ENCODE assay signal across 1 cellular context in the genomic region with DNA sequence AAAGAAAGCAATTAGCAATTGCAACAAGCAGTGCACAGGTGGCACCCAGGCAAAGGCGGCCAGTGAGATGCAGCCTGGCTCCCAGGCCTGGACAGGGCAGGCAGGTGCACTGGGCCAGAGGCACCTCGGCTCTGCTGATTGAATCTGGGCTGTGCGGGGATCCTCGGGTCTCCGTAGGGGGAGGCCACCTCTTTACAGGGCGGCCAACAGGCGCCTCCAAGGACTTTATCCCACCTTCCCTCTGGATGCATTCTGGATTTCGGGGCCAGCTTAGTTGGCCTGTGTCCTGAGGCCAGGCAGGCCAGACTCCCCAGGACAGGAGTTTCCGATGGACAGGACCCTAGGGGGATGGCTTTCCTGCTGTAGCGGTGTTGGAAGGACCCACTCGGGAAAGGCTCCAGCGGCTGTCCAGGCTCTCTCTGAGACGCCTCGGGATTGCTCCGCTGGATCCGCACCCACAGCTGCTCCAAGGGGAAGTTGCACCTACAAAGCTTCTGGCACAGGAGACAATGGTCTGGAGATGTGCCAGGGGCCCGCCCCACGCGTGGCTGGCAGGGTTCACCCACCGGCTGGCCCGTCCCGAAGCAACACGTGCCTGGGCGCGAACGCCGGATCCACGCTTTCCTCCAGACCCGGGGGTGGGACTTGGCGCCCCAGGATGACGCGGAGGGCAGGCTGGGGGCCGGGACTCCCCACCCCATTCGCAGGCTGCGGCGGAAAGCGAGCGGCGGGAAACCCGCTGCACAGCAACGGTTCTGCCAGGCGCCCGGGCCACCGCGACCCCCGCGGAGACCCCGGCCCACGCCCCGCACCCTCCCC.
TF ChIP-seq lines count a peak whose summit lies in the region.

No MANE protein-coding gene starts in this region.

TF ChIP-seq in K562, 482 proteins besides CTCF, POLR2A, EP300 and RAD21 (continued from another document):
- TF ChIP-seq, protein P1, sequence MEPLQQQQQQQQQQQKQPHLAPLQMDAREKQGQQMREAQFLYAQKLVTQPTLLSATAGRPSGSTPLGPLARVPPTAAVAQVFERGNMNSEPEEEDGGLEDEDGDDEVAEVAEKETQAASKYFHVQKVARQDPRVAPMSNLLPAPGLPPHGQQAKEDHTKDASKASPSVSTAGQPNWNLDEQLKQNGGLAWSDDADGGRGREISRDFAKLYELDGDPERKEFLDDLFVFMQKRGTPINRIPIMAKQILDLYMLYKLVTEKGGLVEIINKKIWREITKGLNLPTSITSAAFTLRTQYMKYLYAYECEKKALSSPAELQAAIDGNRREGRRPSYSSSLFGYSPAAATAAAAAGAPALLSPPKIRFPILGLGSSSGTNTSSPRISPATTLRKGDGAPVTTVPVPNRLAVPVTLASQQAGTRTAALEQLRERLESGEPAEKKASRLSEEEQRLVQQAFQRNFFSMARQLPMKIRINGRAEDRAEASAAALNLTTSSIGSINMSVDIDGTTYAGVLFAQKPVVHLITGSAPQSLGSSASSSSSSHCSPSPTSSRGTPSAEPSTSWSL (CRISPR knock-in tag; IDR thresholded peaks at IDR 0.05; ENCODE audit: borderline replicate concordance): no peak
- TF ChIP-seq MCM3 (IDR thresholded peaks at IDR 0.05) (no peak), ZNF764 (CRISPR knock-in tag; IDR thresholded peaks at IDR 0.05; ENCODE audit: low read depth) (no peak), ZNF282 (CRISPR knock-in tag; IDR thresholded peaks at IDR 0.05) (no peak), FUS (optimal IDR thresholded peaks at IDR 0.05; ENCODE audit: low read depth, low read length) (no peak), RBM25 (IDR thresholded peaks at IDR 0.05; ENCODE audit: low read depth, low read length, severe bottlenecking) (no peak), SAP30 (IDR thresholded peaks at IDR 0.05; ENCODE audit: borderline replicate concordance, insufficient read depth, low read depth, low read length, poor library complexity, severe bottlenecking) (peak; percentile 99), ILK (tag; IDR thresholded peaks at IDR 0.05; ENCODE audit: borderline replicate concordance, low read depth) (no peak), NCOA6 (IDR thresholded peaks at IDR 0.05) (no peak), STAT5A (IDR thresholded peaks at IDR 0.05; ENCODE audit: borderline replicate concordance, low read length) (no peak), TAL1 (IDR thresholded peaks at IDR 0.05) (no peak), E2F3 (CRISPR knock-in tag; IDR thresholded peaks at IDR 0.05) (0 out of 2 replicates have a peak, but pooled peaks have one; percentile 44), CREM (IDR thresholded peaks at IDR 0.05; ENCODE audit: low read depth) (peak; percentile 98), FOXA1 (IDR thresholded peaks at IDR 0.05; ENCODE audit: borderline replicate concordance) (no peak)
- TF ChIP-seq, protein P2, sequence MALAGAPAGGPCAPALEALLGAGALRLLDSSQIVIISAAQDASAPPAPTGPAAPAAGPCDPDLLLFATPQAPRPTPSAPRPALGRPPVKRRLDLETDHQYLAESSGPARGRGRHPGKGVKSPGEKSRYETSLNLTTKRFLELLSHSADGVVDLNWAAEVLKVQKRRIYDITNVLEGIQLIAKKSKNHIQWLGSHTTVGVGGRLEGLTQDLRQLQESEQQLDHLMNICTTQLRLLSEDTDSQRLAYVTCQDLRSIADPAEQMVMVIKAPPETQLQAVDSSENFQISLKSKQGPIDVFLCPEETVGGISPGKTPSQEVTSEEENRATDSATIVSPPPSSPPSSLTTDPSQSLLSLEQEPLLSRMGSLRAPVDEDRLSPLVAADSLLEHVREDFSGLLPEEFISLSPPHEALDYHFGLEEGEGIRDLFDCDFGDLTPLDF (CRISPR knock-in tag; IDR thresholded peaks at IDR 0.05): 0 out of 2 replicates have a peak, but pooled peaks have one; percentile 43
- TF ChIP-seq, protein P3, sequence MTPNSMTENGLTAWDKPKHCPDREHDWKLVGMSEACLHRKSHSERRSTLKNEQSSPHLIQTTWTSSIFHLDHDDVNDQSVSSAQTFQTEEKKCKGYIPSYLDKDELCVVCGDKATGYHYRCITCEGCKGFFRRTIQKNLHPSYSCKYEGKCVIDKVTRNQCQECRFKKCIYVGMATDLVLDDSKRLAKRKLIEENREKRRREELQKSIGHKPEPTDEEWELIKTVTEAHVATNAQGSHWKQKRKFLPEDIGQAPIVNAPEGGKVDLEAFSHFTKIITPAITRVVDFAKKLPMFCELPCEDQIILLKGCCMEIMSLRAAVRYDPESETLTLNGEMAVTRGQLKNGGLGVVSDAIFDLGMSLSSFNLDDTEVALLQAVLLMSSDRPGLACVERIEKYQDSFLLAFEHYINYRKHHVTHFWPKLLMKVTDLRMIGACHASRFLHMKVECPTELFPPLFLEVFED (CRISPR knock-in tag; conservative IDR thresholded peaks at IDR 0.05): no peak
- TF ChIP-seq, protein P4, sequence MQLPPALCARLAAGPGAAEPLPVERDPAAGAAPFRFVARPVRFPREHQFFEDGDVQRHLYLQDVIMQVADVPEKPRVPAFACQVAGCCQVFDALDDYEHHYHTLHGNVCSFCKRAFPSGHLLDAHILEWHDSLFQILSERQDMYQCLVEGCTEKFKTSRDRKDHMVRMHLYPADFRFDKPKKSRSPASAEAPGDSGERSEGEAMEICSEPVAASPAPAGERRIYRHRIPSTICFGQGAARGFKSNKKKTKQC (CRISPR knock-in tag; IDR thresholded peaks at IDR 0.05): no peak
- TF ChIP-seq, protein P5, sequence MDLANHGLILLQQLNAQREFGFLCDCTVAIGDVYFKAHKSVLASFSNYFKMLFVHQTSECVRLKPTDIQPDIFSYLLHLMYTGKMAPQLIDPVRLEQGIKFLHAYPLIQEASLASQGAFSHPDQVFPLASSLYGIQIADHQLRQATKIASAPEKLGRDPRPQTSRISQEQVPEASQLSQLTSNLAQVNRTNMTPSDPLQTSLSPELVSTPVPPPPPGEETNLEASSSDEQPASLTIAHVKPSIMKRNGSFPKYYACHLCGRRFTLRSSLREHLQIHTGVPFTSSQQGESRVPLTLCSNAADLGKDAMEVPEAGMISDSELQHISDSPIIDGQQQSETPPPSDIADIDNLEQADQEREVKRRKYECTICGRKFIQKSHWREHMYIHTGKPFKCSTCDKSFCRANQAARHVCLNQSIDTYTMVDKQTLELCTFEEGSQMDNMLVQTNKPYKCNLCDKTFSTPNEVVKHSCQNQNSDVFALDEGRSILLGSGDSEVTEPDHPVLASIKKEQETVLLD (IDR thresholded peaks at IDR 0.05): peak; percentile 74; the same call in 1 of the 2 replicates
- TF ChIP-seq, protein P6, sequence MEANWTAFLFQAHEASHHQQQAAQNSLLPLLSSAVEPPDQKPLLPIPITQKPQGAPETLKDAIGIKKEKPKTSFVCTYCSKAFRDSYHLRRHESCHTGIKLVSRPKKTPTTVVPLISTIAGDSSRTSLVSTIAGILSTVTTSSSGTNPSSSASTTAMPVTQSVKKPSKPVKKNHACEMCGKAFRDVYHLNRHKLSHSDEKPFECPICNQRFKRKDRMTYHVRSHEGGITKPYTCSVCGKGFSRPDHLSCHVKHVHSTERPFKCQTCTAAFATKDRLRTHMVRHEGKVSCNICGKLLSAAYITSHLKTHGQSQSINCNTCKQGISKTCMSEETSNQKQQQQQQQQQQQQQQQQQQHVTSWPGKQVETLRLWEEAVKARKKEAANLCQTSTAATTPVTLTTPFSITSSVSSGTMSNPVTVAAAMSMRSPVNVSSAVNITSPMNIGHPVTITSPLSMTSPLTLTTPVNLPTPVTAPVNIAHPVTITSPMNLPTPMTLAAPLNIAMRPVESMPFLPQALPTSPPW (CRISPR knock-in tag; IDR thresholded peaks at IDR 0.05): peak; percentile 74
- TF ChIP-seq, protein P7, sequence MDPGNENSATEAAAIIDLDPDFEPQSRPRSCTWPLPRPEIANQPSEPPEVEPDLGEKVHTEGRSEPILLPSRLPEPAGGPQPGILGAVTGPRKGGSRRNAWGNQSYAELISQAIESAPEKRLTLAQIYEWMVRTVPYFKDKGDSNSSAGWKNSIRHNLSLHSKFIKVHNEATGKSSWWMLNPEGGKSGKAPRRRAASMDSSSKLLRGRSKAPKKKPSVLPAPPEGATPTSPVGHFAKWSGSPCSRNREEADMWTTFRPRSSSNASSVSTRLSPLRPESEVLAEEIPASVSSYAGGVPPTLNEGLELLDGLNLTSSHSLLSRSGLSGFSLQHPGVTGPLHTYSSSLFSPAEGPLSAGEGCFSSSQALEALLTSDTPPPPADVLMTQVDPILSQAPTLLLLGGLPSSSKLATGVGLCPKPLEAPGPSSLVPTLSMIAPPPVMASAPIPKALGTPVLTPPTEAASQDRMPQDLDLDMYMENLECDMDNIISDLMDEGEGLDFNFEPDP (CRISPR knock-in tag; IDR thresholded peaks at IDR 0.05): no peak
